8 cellular contexts compared by ENCODE assay signal in genomic region chr12:47818382-47818700, GRCh38. TPM values are rescaled to one million over a fixed set of nuclear protein-coding genes. Genes with fewer than 3 reads are reported as not detected.
DNase-seq lines count a peak whose midpoint lies in the region; TF ChIP-seq lines count a peak whose summit lies in the region.

No MANE protein-coding gene starts in this region.

- DNase-seq in UCSD-AML1 (lab: John Stamatoyannopoulos, UW; ENCODE audit: unreplicated experiment) (peak; percentile 54), fibroblast of the aortic adventitia (ENCODE audit: low read depth) (no peak), skeletal muscle cell (ENCODE audit: low read depth) (no peak), NCI-H1694 (lab: John Stamatoyannopoulos, UW) (no peak), NCI-H2029 treated with DMSO at 0.1 percent for 48 hours (lab: John Stamatoyannopoulos, UW) (no peak), midbrain (lab: John Stamatoyannopoulos, UW) (no peak)
- no peak for DNase-seq in activated effector memory CD4-positive, alpha-beta T cell treated with Interleukin-2 at 50 U/mL for 16 hours

- H3K4me3 ChIP-seq in GM12875 (ENCODE audit: low read depth, low read length): peak overlapping the region; percentile 66
- peak overlapping the region; percentile 88 for H3K4me3 ChIP-seq in fibroblast of the aortic adventitia (ENCODE audit: low read depth, low read length)
- H3K4me3 ChIP-seq in skeletal muscle cell (ENCODE audit: low read depth, low read length): peak overlapping the region; percentile 79

- TF ChIP-seq CTCF in GM12875 (IDR thresholded peaks at IDR 0.05; ENCODE audit: borderline replicate concordance, insufficient read depth, low read depth, low read length) (no peak), fibroblast of the aortic adventitia (IDR thresholded peaks at IDR 0.05; ENCODE audit: insufficient read depth, low read length) (no peak)

RNA-seq across cellular contexts. Expression of gene HDAC7, which starts 1.4 kb away (rescaled TPM):
- total RNA-seq in fibroblast of the aortic adventitia (ENCODE audit: low replicate concordance): 48.9 and 78.8 TPM in 2 replicates

RNA-seq across cellular contexts. Expression of gene SLC48A1, which starts 45.3 kb away (rescaled TPM):
- total RNA-seq in fibroblast of the aortic adventitia (ENCODE audit: low replicate concordance): 22.0 and 25.1 TPM in 2 replicates

RNA-seq across cellular contexts. Expression of gene RAPGEF3, which starts 59.7 kb away (rescaled TPM):
- total RNA-seq in fibroblast of the aortic adventitia (ENCODE audit: low replicate concordance): 5.2 and 16.6 TPM in 2 replicates
